ENCODE assay signal across 16 cellular contexts in genomic region chr14:97916669-97917068, GRCh38.
"Had no signal": no experiment of that assay in that cellular context is flagged by ENCODE, and none has a peak within 500 bp of the region (broad histone marks: within the 10 kb centered on the region; RNA-seq: fewer than 3 reads in every experiment).

No MANE protein-coding gene starts in this region.

- H3K4me3 ChIP-seq: esophagus squamous epithelium, psoas muscle, spleen, tibial nerve, upper lobe of right lung had no signal

- H3K27me3 ChIP-seq: esophagus squamous epithelium, spleen, tibial nerve, upper lobe of right lung had no signal

- H3K36me3 Mint-ChIP-seq: naive B cell; stimulated activated memory B cell treated with anti-CD40 and anti-IgM and Interleukin-4, amounts not matched to agents 10 μg/mL and 1 μg/mL and 100 μg/mL, for 72 hours had no signal

- ATAC-seq: psoas muscle; sciatic nerve; stimulated activated memory B cell treated with anti-CD40 and anti-IgM and Interleukin-4, amounts not matched to agents 10 μg/mL and 1 μg/mL and 100 μg/mL, for 72 hours; upper lobe of right lung had no signal

- H3K27ac ChIP-seq: psoas muscle, spleen, tibial nerve, upper lobe of right lung had no signal

- H3K4me3 Mint-ChIP-seq: naive B cell; nephron progenitor cell; stimulated activated memory B cell treated with anti-CD40 and anti-IgM and Interleukin-4, amounts not matched to agents 10 μg/mL and 1 μg/mL and 100 μg/mL, for 72 hours; stimulated activated naive CD8-positive, alpha-beta T cell treated with anti-CD3 and anti-CD28 coated beads, Interleukin-15, Interleukin-2, amounts not matched to agents 100 ng/mL and 50 ng/mL, for 24 hours had no signal

- H3K9me3 Mint-ChIP-seq: nephron progenitor cell; stimulated activated naive CD8-positive, alpha-beta T cell treated with anti-CD3 and anti-CD28 coated beads, Interleukin-15, Interleukin-2, amounts not matched to agents 100 ng/mL and 50 ng/mL, for 24 hours had no signal

- DNase-seq: effector memory CD4-positive, alpha-beta T cell; esophagus squamous epithelium; foreskin fibroblast; kidney glomerular epithelial cell; mesendoderm; naive B cell; nephron progenitor cell; psoas muscle; retina; spleen; stimulated activated CD4-positive, alpha-beta T cell treated with anti-CD3 and anti-CD28 coated beads, Interleukin-4, amount 100 ng/mL, for 24 hours; upper lobe of right lung had no signal

- H3K4me1 Mint-ChIP-seq: naive B cell; nephron progenitor cell; stimulated activated memory B cell treated with anti-CD40 and anti-IgM and Interleukin-4, amounts not matched to agents 10 μg/mL and 1 μg/mL and 100 μg/mL, for 72 hours had no signal

- H3K27me3 Mint-ChIP-seq: naive B cell; stimulated activated memory B cell treated with anti-CD40 and anti-IgM and Interleukin-4, amounts not matched to agents 10 μg/mL and 1 μg/mL and 100 μg/mL, for 72 hours; stimulated activated naive CD8-positive, alpha-beta T cell treated with anti-CD3 and anti-CD28 coated beads, Interleukin-15, Interleukin-2, amounts not matched to agents 100 ng/mL and 50 ng/mL, for 24 hours had no signal

- H3K36me3 ChIP-seq: esophagus squamous epithelium, spleen, tibial nerve, upper lobe of right lung had no signal

- H3K9me3 ChIP-seq: esophagus squamous epithelium, psoas muscle, upper lobe of right lung had no signal

- H3K27ac Mint-ChIP-seq: naive B cell; nephron progenitor cell; stimulated activated memory B cell treated with anti-CD40 and anti-IgM and Interleukin-4, amounts not matched to agents 10 μg/mL and 1 μg/mL and 100 μg/mL, for 72 hours had no signal

- H3K4me1 ChIP-seq: psoas muscle, spleen, tibial nerve, upper lobe of right lung had no signal
